In the genomic region with DNA sequence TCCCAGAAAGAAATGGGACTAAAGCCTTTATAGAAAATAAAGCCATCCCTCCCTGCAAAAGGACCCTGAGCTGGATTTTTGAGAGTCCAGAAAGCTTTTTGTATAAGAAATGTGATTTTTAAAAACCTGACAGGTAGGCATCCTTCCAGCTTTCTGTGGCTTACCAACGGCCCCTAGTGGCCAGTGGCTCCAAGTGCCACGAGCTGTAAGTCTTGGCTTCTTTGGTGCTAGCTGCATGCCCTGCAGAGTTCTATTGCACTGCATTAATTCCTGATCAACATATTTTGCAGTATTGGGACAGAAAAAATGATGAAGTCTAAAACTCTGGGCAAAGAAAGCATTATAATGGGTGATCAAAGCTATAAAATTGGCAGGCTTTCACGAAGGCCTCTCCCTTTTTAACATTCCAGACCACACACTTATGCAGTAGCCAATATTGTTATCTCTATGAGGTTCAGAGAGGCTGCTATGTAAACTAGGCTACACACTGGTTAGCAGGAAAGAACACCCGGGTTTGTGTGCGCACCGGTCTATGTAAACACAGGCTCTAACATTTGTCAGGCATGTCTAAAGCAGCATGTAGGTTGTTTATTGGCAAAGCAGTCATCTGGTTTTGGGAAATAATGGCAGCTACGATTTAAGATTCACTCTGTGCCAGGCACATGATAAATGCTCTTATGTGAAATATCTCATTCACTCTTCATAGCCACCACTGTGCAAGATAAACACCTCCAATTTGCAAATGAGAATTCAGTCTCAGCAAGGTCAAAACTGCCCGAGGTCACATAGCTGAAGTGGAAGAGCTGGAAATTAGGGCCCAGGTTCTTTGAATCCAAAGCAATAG, we compare ENCODE assay signal across 8 cellular contexts. TPM values are rescaled to one million over a fixed set of nuclear protein-coding genes. Genes with fewer than 3 reads are reported as not detected.
A peak's percentile ranks its signal among the peaks of the same experiment; 100 is the strongest.
DNase-seq lines count a peak whose midpoint lies in the region; ATAC-seq and TF ChIP-seq lines count a peak whose summit lies in the region.

No MANE protein-coding gene starts in this region.

- CTCF ChIA-PET in activated CD8-positive, alpha-beta T cell treated with anti-CD3 and anti-CD28 coated beads for 36 hours (lab: Charles Lee): interaction anchor here (0.7 to 3.6 kb wide), 20 partner anchors 11 to 713 kb away, joined by 3 to 28 read pairs (median 3); a partner anchor contains a TSS

- no peak overlapping the region for H3K4me3 Mint-ChIP-seq in HFFc6
- no peak overlapping the region for H3K4me3 Mint-ChIP-seq in activated CD8-positive, alpha-beta T cell treated with anti-CD3 and anti-CD28 coated beads for 36 hours

- no peaks in the 10 kb centered on the region for H3K27me3 Mint-ChIP-seq in HFFc6 (ENCODE audit: insufficient read depth)
- H3K27me3 Mint-ChIP-seq in activated CD8-positive, alpha-beta T cell treated with anti-CD3 and anti-CD28 coated beads for 36 hours: peaks cover 2% of the 10 kb centered on the region

- no peak overlapping the region for H3K27ac Mint-ChIP-seq in HFFc6
- H3K27ac Mint-ChIP-seq in activated CD8-positive, alpha-beta T cell treated with anti-CD3 and anti-CD28 coated beads for 36 hours: no peak overlapping the region

- ATAC-seq in activated CD8-positive, alpha-beta T cell treated with anti-CD3 and anti-CD28 coated beads for 36 hours: no peak
- peak; percentile 89 for ATAC-seq in Right ventricle myocardium superior (ENCODE audit: poor library complexity)
- ATAC-seq in sciatic nerve: no peak

- POLR2A ChIA-PET in activated CD8-positive, alpha-beta T cell treated with anti-CD3 and anti-CD28 coated beads for 36 hours (lab: Charles Lee): no interaction called here

- TF ChIP-seq CTCF in GM12872 (IDR thresholded peaks at IDR 0.05; ENCODE audit: insufficient read depth, low read depth, low read length) (peak; percentile 98), HFFc6 (IDR thresholded peaks at IDR 0.05) (peak; percentile 61)
- peak; percentile 74 for TF ChIP-seq CTCF in activated CD8-positive, alpha-beta T cell treated with anti-CD3 and anti-CD28 coated beads for 36 hours (IDR thresholded peaks at IDR 0.05)

- DNase-seq in AG08396 (ENCODE audit: low spot score): peak; percentile 16
- no peak for DNase-seq in HFFc6
- peak; percentile 51 for DNase-seq in NCI-H146 (lab: John Stamatoyannopoulos, UW)
- peak; percentile 49 for DNase-seq in activated CD8-positive, alpha-beta T cell treated with anti-CD3 and anti-CD28 coated beads for 36 hours
- DNase-seq in Right ventricle myocardium superior: peak; percentile 52
- DNase-seq in sciatic nerve (ENCODE audit: low spot score): peak; percentile 57
- no peak for DNase-seq in KG1 (lab: John Stamatoyannopoulos, UW)

- peaks cover 40% of the 10 kb centered on the region for H3K9me3 Mint-ChIP-seq in HFFc6
- H3K9me3 Mint-ChIP-seq in activated CD8-positive, alpha-beta T cell treated with anti-CD3 and anti-CD28 coated beads for 36 hours: no peaks in the 10 kb centered on the region

- no peaks in the 10 kb centered on the region for H3K36me3 Mint-ChIP-seq in HFFc6 (ENCODE audit: low read depth)
- H3K36me3 Mint-ChIP-seq in activated CD8-positive, alpha-beta T cell treated with anti-CD3 and anti-CD28 coated beads for 36 hours (ENCODE audit: low read depth): no peaks in the 10 kb centered on the region

- no peaks in the 10 kb centered on the region for H3K4me1 Mint-ChIP-seq in HFFc6 (ENCODE audit: low read depth)
- no peaks in the 10 kb centered on the region for H3K4me1 Mint-ChIP-seq in activated CD8-positive, alpha-beta T cell treated with anti-CD3 and anti-CD28 coated beads for 36 hours (ENCODE audit: low read depth)

- intact Hi-C loops in activated CD8-positive, alpha-beta T cell treated with anti-CD3 and anti-CD28 coated beads for 36 hours (cut with micrococcal nuclease): loop anchor here (5.0 kb wide), 1 partner anchor 523 kb away; no protein-coding TSS in a partner anchor
- intact Hi-C loops in Right ventricle myocardium superior (cut with DNase I): no loop called here
- intact Hi-C loops in sciatic nerve (cut with DNase I): no loop called here

RNA-seq across cellular contexts. Expression of a gene that starts 55.2 kb away (rescaled TPM):
- total RNA-seq in HFFc6 (2021; fragmentation: NEBNext Ultra II Directional; extraction: Animal tissue kit (Norgen Biotek cat#: 25700)): not detected
- not detected for total RNA-seq in activated CD8-positive, alpha-beta T cell treated with anti-CD3 and anti-CD28 coated beads for 36 hours
- not detected for total RNA-seq in Right ventricle myocardium superior
- not detected for total RNA-seq in sciatic nerve

Comparison
In these comparisons a context has a peak if more than half of its experiments do, and no peak if none do; other contexts are left out.
1. DNase-seq: peak in AG08396 (single experiment), NCI-H146 (single experiment), activated CD8-positive, alpha-beta T cell treated with anti-CD3 and anti-CD28 coated beads for 36 hours (single experiment), Right ventricle myocardium superior (single experiment) and sciatic nerve (single experiment); none in HFFc6 (single experiment) and KG1 (single experiment).
2. Peak in every context shown above with its lines, with median percentiles within 50 percentile points of each other: CTCF ChIP-seq.